ENCODE assay signal across 8 cellular contexts in genomic region chr9:88076286-88077070, GRCh38.
DNase-seq lines count a peak whose midpoint lies in the region; ATAC-seq and TF ChIP-seq lines count a peak whose summit lies in the region.

No MANE protein-coding gene starts in this region.

- no peaks in the 10 kb centered on the region for H3K36me3 ChIP-seq in lower lobe of right lung

- TF ChIP-seq CTCF in GM13977 (IDR thresholded peaks at IDR 0.05; ENCODE audit: extremely low read depth, insufficient read depth, missing control alignments) (no peak), endothelial cell (IDR thresholded peaks at IDR 0.05; ENCODE audit: unreplicated experiment) (no peak), lower lobe of right lung (IDR thresholded peaks at IDR 0.05) (no peak)

- H3K27me3 ChIP-seq in lower lobe of right lung (ENCODE audit: low read depth): peaks cover 16% of the 10 kb centered on the region

- peak overlapping the region; percentile 63 for H3K4me3 Mint-ChIP-seq in activated CD4-positive, alpha-beta memory T cell treated with anti-CD3 and anti-CD28 coated beads, Interleukin-2, amount 10 ng/mL, durations not matched to agents 7 days and 5 days
- peak overlapping the region; percentile 89 for H3K4me3 Mint-ChIP-seq in endothelial cell (ENCODE audit: unreplicated experiment)

- H3K4me3 ChIP-seq in lower lobe of right lung: peak overlapping the region; percentile 63

- H3K27me3 Mint-ChIP-seq in activated CD4-positive, alpha-beta memory T cell treated with anti-CD3 and anti-CD28 coated beads, Interleukin-2, amount 10 ng/mL, durations not matched to agents 7 days and 5 days: peaks cover 63% of the 10 kb centered on the region
- H3K27me3 Mint-ChIP-seq in endothelial cell (ENCODE audit: unreplicated experiment): peaks cover 1% of the 10 kb centered on the region

- DNase-seq in GM13977 (ENCODE audit: low spot score) (peak; percentile 29), NCI-H1417 treated with DMSO at 0.1 percent for 48 hours (lab: John Stamatoyannopoulos, UW) (peak; percentile 20), endothelial cell (ENCODE audit: low spot score) (peak; percentile 58), lower lobe of right lung (peak; percentile 90)
- peak; percentile 35 for DNase-seq in activated CD4-positive, alpha-beta memory T cell treated with anti-CD3 and anti-CD28 coated beads, Interleukin-2, amount 10 ng/mL, durations not matched to agents 7 days and 5 days
- DNase-seq in stimulated activated CD4-positive, alpha-beta T cell treated with anti-CD3 and anti-CD28 coated beads, Interleukin-4, amount 100 ng/mL, for 1 hour: peak; percentile 43

- H3K27ac ChIP-seq in lower lobe of right lung: peak overlapping the region; percentile 79

- peaks cover 13% of the 10 kb centered on the region for H3K4me1 Mint-ChIP-seq in activated CD4-positive, alpha-beta memory T cell treated with anti-CD3 and anti-CD28 coated beads, Interleukin-2, amount 10 ng/mL, durations not matched to agents 7 days and 5 days
- H3K4me1 Mint-ChIP-seq in endothelial cell (ENCODE audit: unreplicated experiment): peaks cover 10% of the 10 kb centered on the region

- in situ Hi-C loops in GM13977 (cut with MboI; ENCODE audit: low pct_unique_long_range_greater_than_20kb, low sequenced_read_pairs, unreplicated experiment): no loop called here

- H3K9me3 ChIP-seq in lower lobe of right lung: no peaks in the 10 kb centered on the region

- intact Hi-C loops in lower lobe of right lung (cut with DNase I): no loop called here

- H3K27ac Mint-ChIP-seq in activated CD4-positive, alpha-beta memory T cell treated with anti-CD3 and anti-CD28 coated beads, Interleukin-2, amount 10 ng/mL, durations not matched to agents 7 days and 5 days: no peak overlapping the region
- H3K27ac Mint-ChIP-seq in endothelial cell (ENCODE audit: unreplicated experiment): peak overlapping the region; percentile 48

- CTCF ChIA-PET in activated CD4-positive, alpha-beta memory T cell treated with anti-CD3 and anti-CD28 coated beads, Interleukin-2, amount 10 ng/mL, durations not matched to agents 7 days and 5 days (lab: Charles Lee): interaction anchor here (0.8 to 1.6 kb wide), 6 partner anchors 9 to 504 kb away, joined by 3 to 6 read pairs (median 3); partner anchors contain the start of gene CDK20

- no peaks in the 10 kb centered on the region for H3K36me3 Mint-ChIP-seq in activated CD4-positive, alpha-beta memory T cell treated with anti-CD3 and anti-CD28 coated beads, Interleukin-2, amount 10 ng/mL, durations not matched to agents 7 days and 5 days (ENCODE audit: low read depth)
- no peaks in the 10 kb centered on the region for H3K36me3 Mint-ChIP-seq in endothelial cell (ENCODE audit: low read depth, unreplicated experiment)

- peaks cover 16% of the 10 kb centered on the region for H3K4me1 ChIP-seq in lower lobe of right lung

- ATAC-seq in lower lobe of right lung (peak; percentile 94 to 97), HG02870 (IDR thresholded peaks at IDR 0.05; ENCODE audit: unreplicated experiment) (no peak), GM19463 (IDR thresholded peaks at IDR 0.05; ENCODE audit: unreplicated experiment) (no peak)

- no peaks in the 10 kb centered on the region for H3K9me3 Mint-ChIP-seq in activated CD4-positive, alpha-beta memory T cell treated with anti-CD3 and anti-CD28 coated beads, Interleukin-2, amount 10 ng/mL, durations not matched to agents 7 days and 5 days
- H3K9me3 Mint-ChIP-seq in endothelial cell (ENCODE audit: unreplicated experiment): no peaks in the 10 kb centered on the region

- POLR2A ChIA-PET in activated CD4-positive, alpha-beta memory T cell treated with anti-CD3 and anti-CD28 coated beads, Interleukin-2, amount 10 ng/mL, durations not matched to agents 7 days and 5 days (lab: Charles Lee): no interaction called here

Comparison
In these comparisons a context has a peak if more than half of its experiments do, and no peak if none do; other contexts are left out.
1. DNase-seq: peak in every context shown above with its lines; median percentile 90 in lower lobe of right lung; 58 in endothelial cell; 43 in stimulated activated CD4-positive, alpha-beta T cell treated with anti-CD3 and anti-CD28 coated beads, Interleukin-4, amount 100 ng/mL, for 1 hour; 35 in activated CD4-positive, alpha-beta memory T cell treated with anti-CD3 and anti-CD28 coated beads, Interleukin-2, amount 10 ng/mL, durations not matched to agents 7 days and 5 days; 29 in GM13977; 20 in NCI-H1417 treated with DMSO at 0.1 percent for 48 hours.
2. ATAC-seq: peak in lower lobe of right lung (2 of 2); none in HG02870 (single experiment) and GM19463 (single experiment).